Comparison of ENCODE assay signal across 11 cellular contexts in genomic region chr1:32997381-32997891, GRCh38. TPM values are rescaled to one million over a fixed set of nuclear protein-coding genes. Genes with fewer than 3 reads are reported as not detected.
DNase-seq lines count a peak whose midpoint lies in the region; ATAC-seq and TF ChIP-seq lines count a peak whose summit lies in the region.
"Had no signal": no experiment of that assay in that cellular context is flagged by ENCODE, and none has a peak within 500 bp of the region (broad histone marks: within the 10 kb centered on the region; RNA-seq: fewer than 3 reads in every experiment).

No MANE protein-coding gene starts in this region.

- peak; percentile 68 for DNase-seq in AG20443 (ENCODE audit: low spot score)
- peak; percentile 93 for DNase-seq in IMR-90
- no peak for DNase-seq in coronary artery (ENCODE audit: low spot score)
- no peak for DNase-seq in naive B cell
- no peak for DNase-seq in superior temporal gyrus (ENCODE audit: extremely low spot score)
- DNase-seq in Ammon's horn (ENCODE audit: low spot score) = no peak
- DNase-seq in chondrocyte (ENCODE audit: low spot score) = no peak
- DNase-seq in NCI-H524 (lab: John Stamatoyannopoulos, UW) = no peak
- DNase-seq: left colon, NCI-H2029 treated with DMSO at 0.1 percent for 48 hours, T1000 had no signal

- peak overlapping the region; percentile 4; the same call in 1 of the 2 replicates for H2AK5ac ChIP-seq in IMR-90 (ENCODE audit: low read depth, low read length)

- TF ChIP-seq CTCF in IMR-90 (conservative IDR thresholded peaks at IDR 0.05; ENCODE audit: low read depth, low read length) (no peak), coronary artery (IDR thresholded peaks at IDR 0.05) (no peak), chondrocyte (IDR thresholded peaks at IDR 0.05) (no peak)

- H3K4me1 Mint-ChIP-seq in naive B cell (peaks cover 38 to 44% (median 39%) of the 10 kb centered on the region in 3 donors), chondrocyte (ENCODE audit: low read depth) (peaks cover 27% of the 10 kb centered on the region)

- H3K79me1 ChIP-seq in IMR-90 (ENCODE audit: low read depth in 1 of 2, low read length in 2 of 2) = peaks cover 0 to 15% of the 10 kb centered on the region in 2 experiments; a peak in 2 of 4 replicates

- dilution Hi-C loops in IMR-90 (cut with HindIII; ENCODE audit: low sequenced_read_pairs, unreplicated experiment) = no loop called here

- H3K9me3 ChIP-seq in IMR-90 (ENCODE audit: control insufficient read depth, insufficient read depth, low read length) = no peaks in the 10 kb centered on the region

- H2BK5ac ChIP-seq in IMR-90 (ENCODE audit: low read depth, low read length, poor library complexity, severe bottlenecking) = peak overlapping the region; percentile 69

- no peak overlapping the region for H3K56ac ChIP-seq in IMR-90 (ENCODE audit: extremely low read depth, insufficient read depth, low read length)

- H3K9ac ChIP-seq in IMR-90 (ENCODE audit: low read depth, low read length) = no peak overlapping the region

- POLR2A ChIA-PET in IMR-90 (lab: Charles Lee; ENCODE audit: unreplicated experiment) = no interaction called here

- no peak overlapping the region for H2BK15ac ChIP-seq in IMR-90 (ENCODE audit: low read depth, low read length)

- intact Hi-C loops in IMR-90 (cut with micrococcal nuclease) = no loop called here

- H3K27me3 Mint-ChIP-seq in naive B cell (no peaks in the 10 kb centered on the region), chondrocyte (ENCODE audit: low read depth) (no peaks in the 10 kb centered on the region)

- peak overlapping the region; percentile 25 for H3K23ac ChIP-seq in IMR-90 (ENCODE audit: low read depth, low read length)

- peak; percentile 77 for ATAC-seq in IMR-90 (ENCODE audit: low read depth)
- ATAC-seq in naive B cell (ENCODE audit: low read depth in 2 of 2) = no peak
- ATAC-seq: left colon had no signal

- in situ Hi-C loops in IMR-90 (cut with MboI; ENCODE audit: low sequenced_read_pairs) = no loop called here

- H3K4me1 ChIP-seq in IMR-90 (ENCODE audit: control insufficient read depth, insufficient read depth, low read length) = peaks cover 18% of the 10 kb centered on the region

- no peaks in the 10 kb centered on the region for H3K36me3 ChIP-seq in IMR-90 (ENCODE audit: control insufficient read depth, insufficient read depth, low read length)

- CTCF ChIA-PET in IMR-90 (lab: Yijun Ruan, JAX) = interaction anchor here (1.1 to 2.6 kb wide), 2 partner anchors 10 to 63 kb away, joined by 3 to 10 read pairs; no protein-coding TSS in a partner anchor

- H3K4me3 ChIP-seq in IMR-90 (ENCODE audit: insufficient read depth, low read depth, low read length) (no peak overlapping the region), coronary artery (no peak overlapping the region)

- peak overlapping the region; percentile 55 for H3K14ac ChIP-seq in IMR-90 (replicated peaks; ENCODE audit: low read depth, low read length)

- H4K5ac ChIP-seq in IMR-90 (ENCODE audit: low read depth, low read length) = peak overlapping the region; percentile 26; the same call in 1 of the 2 replicates

- peaks cover 33% of the 10 kb centered on the region for H3K9me1 ChIP-seq in IMR-90 (ENCODE audit: insufficient read depth, low read length)

- 11% methylated on average over 1 of the region's 2 CpGs; no CpG with 5 or more reads in 1 of the 2 experiments for WGBS in IMR-90 (ENCODE audit: extremely low coverage in 2 of 2, insufficient read length in 1 of 2), 2 experiments

- no peaks in the 10 kb centered on the region for H3K27me3 ChIP-seq in IMR-90 (ENCODE audit: control insufficient read depth, insufficient read depth, low read length)

- no peak for TF ChIP-seq RAD21 in IMR-90 (IDR thresholded peaks at IDR 0.05; ENCODE audit: low read length)

- H3K4me2 ChIP-seq in IMR-90 (ENCODE audit: low read depth, low read length) = no peak overlapping the region

- H4K91ac ChIP-seq in IMR-90 (ENCODE audit: insufficient read depth, low read depth, low read length) = no peak overlapping the region

- H3K4ac ChIP-seq in IMR-90 (ENCODE audit: low read depth, low read length) = peak overlapping the region; percentile 60

- TF ChIP-seq POLR2A in IMR-90 (IDR thresholded peaks at IDR 0.05; ENCODE audit: low read depth, low read length) = peak; percentile 44; the same call in 1 of the 2 replicates

- H4K8ac ChIP-seq in IMR-90 (ENCODE audit: low read depth in 2 of 2, low read length in 2 of 2) = peak overlapping the region in 1 of 2 experiments; percentile 62; a peak in 1 of 4 replicates

- no peaks in the 10 kb centered on the region for H4K20me1 ChIP-seq in IMR-90 (ENCODE audit: insufficient read depth, low read length)

- H3K4me3 Mint-ChIP-seq in naive B cell (no peak overlapping the region), chondrocyte (ENCODE audit: unreplicated experiment) (no peak overlapping the region)

- peak overlapping the region; percentile 31; the same call in 1 of the 2 replicates for H2BK120ac ChIP-seq in IMR-90 (ENCODE audit: low read depth, low read length)

- H3K18ac ChIP-seq in IMR-90 (ENCODE audit: low read depth, low read length) = peak overlapping the region; percentile 17; the same call in 1 of the 2 replicates

- peak overlapping the region; percentile 9 for H2AFZ ChIP-seq in IMR-90 (replicated peaks; ENCODE audit: low read length, poor library complexity)

- H3K27ac Mint-ChIP-seq in naive B cell = peak overlapping the region in 4 of 6 donors; percentile 17 to 60 (median 42)
- H3K27ac Mint-ChIP-seq in chondrocyte (ENCODE audit: unreplicated experiment) = no peak overlapping the region

- H3K9me3 Mint-ChIP-seq in naive B cell (peaks cover 0 to 1% (median 0%) of the 10 kb centered on the region in 7 donors), chondrocyte (ENCODE audit: low read depth) (no peaks in the 10 kb centered on the region)

- H3K27ac ChIP-seq in IMR-90 (ENCODE audit: insufficient read depth, low read length) = peak overlapping the region; percentile 15; the same call in 1 of the 2 replicates
- peak overlapping the region; percentile 18 to 50 for H3K27ac ChIP-seq in coronary artery

- no peaks in the 10 kb centered on the region for H3K36me3 Mint-ChIP-seq in naive B cell
- no peaks in the 10 kb centered on the region for H3K36me3 Mint-ChIP-seq in chondrocyte (ENCODE audit: low read depth)

- BruUV-seq in IMR-90 (replicated peaks; lab: Mats Ljungman, UMichigan) = no TSS peak

- no peak overlapping the region for H2BK20ac ChIP-seq in IMR-90 (ENCODE audit: low read depth, low read length)

- peak overlapping the region; percentile 88 for H2AK9ac ChIP-seq in IMR-90 (replicated peaks; ENCODE audit: low read depth, low read length, poor library complexity)

TF ChIP-seq in IMR-90, 13 proteins besides CTCF, POLR2A, EP300 and RAD21:
- no peak for TF ChIP-seq MXI1 (IDR thresholded peaks at IDR 0.05; ENCODE audit: borderline replicate concordance, low read depth, low read length)
- no peak for TF ChIP-seq MAZ (IDR thresholded peaks at IDR 0.05; ENCODE audit: borderline replicate concordance, low read depth, low read length)
- TF ChIP-seq RCOR1 (IDR thresholded peaks at IDR 0.05; ENCODE audit: insufficient replicate concordance, low read length) = no peak
- no peak for TF ChIP-seq MAFK (IDR thresholded peaks at IDR 0.05; ENCODE audit: low read depth, low read length)
- TF ChIP-seq, protein P1, sequence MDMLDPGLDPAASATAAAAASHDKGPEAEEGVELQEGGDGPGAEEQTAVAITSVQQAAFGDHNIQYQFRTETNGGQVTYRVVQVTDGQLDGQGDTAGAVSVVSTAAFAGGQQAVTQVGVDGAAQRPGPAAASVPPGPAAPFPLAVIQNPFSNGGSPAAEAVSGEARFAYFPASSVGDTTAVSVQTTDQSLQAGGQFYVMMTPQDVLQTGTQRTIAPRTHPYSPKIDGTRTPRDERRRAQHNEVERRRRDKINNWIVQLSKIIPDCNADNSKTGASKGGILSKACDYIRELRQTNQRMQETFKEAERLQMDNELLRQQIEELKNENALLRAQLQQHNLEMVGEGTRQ (IDR thresholded peaks at IDR 0.05; ENCODE audit: low read depth, low read length) = peak; percentile 54
- peak; percentile 34 for TF ChIP-seq FOS (IDR thresholded peaks at IDR 0.05; ENCODE audit: low read depth, low read length)
- 0 out of 2 replicates have a peak, but pooled peaks have one; percentile 5 for TF ChIP-seq BHLHE40 (IDR thresholded peaks at IDR 0.05; ENCODE audit: low read depth, low read length)
- TF ChIP-seq CEBPB (IDR thresholded peaks at IDR 0.05; ENCODE audit: low read depth, low read length) = no peak
- no peak for TF ChIP-seq SMC3 (IDR thresholded peaks at IDR 0.05; ENCODE audit: low read depth, low read length)

RNA-seq across cellular contexts. Expression of gene RNF19B, which starts 32.8 kb away (rescaled TPM):
- 9.2 and 10.0 TPM in 2 replicates for total RNA-seq in IMR-90 (2012; rRNA removed)
- 11.4 and 11.6 TPM in 2 replicates for polyA plus RNA-seq in IMR-90 (2012; rRNA removed)
- 9.2 and 10.4 TPM in 2 replicates for polyA plus RNA-seq in IMR-90 (2012; cell fraction: cytosol; rRNA removed)
- polyA plus RNA-seq in IMR-90 (2012; cell fraction: nucleus; rRNA removed; ENCODE audit: low replicate concordance) = 6.9 and 12.0 TPM in 2 replicates
- polyA plus RNA-seq in naive B cell (ENCODE audit: low read depth in 6 of 6) = 1 to 10 TPM; 1.0 to 2.8 (median 1.9) TPM
- total RNA-seq in chondrocyte = 15.5 to 17.6 TPM (median 17.4 TPM) in 3 replicates

RNA-seq across cellular contexts. Expression of gene AK2, which starts 39.2 kb away (rescaled TPM):
- total RNA-seq in IMR-90 (2012; rRNA removed) (118 and 168 TPM in 2 replicates), chondrocyte (86.1 to 98.9 TPM (median 94.9 TPM) in 3 replicates)
- polyA plus RNA-seq in IMR-90 (2012; rRNA removed) (152 and 203 TPM in 2 replicates), naive B cell (ENCODE audit: low read depth in 6 of 6) (100 to 1,000 TPM; 107 to 151 (median 134) TPM)
- polyA plus RNA-seq in IMR-90 (2012; cell fraction: cytosol; rRNA removed) = 77.4 and 134 TPM in 2 replicates
- polyA plus RNA-seq in IMR-90 (2012; cell fraction: nucleus; rRNA removed; ENCODE audit: low replicate concordance) = 53.9 and 195 TPM in 2 replicates

Comparison
In these comparisons a context has a peak if more than half of its experiments do, and no peak if none do; other contexts are left out.
1. DNase-seq: peak in AG20443 (single experiment) and IMR-90 (single experiment); none in coronary artery (single experiment), naive B cell (single experiment), superior temporal gyrus (single experiment), Ammon's horn (single experiment), chondrocyte (single experiment) and NCI-H524 (0 of 2).